Comparison of ENCODE assay signal across 21 cellular contexts in genomic region chr1:11711490-11711889, GRCh38. TPM values are rescaled to one million over a fixed set of nuclear protein-coding genes. Genes with fewer than 3 reads are reported as not detected.
"Had no signal": no experiment of that assay in that cellular context is flagged by ENCODE, and none has a peak within 500 bp of the region (broad histone marks: within the 10 kb centered on the region; RNA-seq: fewer than 3 reads in every experiment).

No MANE protein-coding gene starts in this region.

- H3K9me3 ChIP-seq: esophagus muscularis mucosa, heart right ventricle, left lung, lower lobe of right lung had no signal

- DNase-seq: effector CD4-positive, alpha-beta T cell; foreskin keratinocyte; heart right ventricle; left cardiac atrium had no signal

- H3K4me1 ChIP-seq: foreskin keratinocyte, left lung, lower lobe of right lung had no signal

- ATAC-seq: heart right ventricle, left cardiac atrium, left ventricle myocardium superior had no signal

- H3K4me3 ChIP-seq: coronary artery, dorsolateral prefrontal cortex, esophagus muscularis mucosa, heart right ventricle, left lung, lower lobe of right lung had no signal

- H3K27ac ChIP-seq: coronary artery, dorsolateral prefrontal cortex, esophagus muscularis mucosa, foreskin keratinocyte, heart right ventricle, left lung, lower lobe of right lung had no signal

- FAIRE-seq: colon, frontal cortex, islet of Langerhans had no signal

- H3K36me3 ChIP-seq: esophagus muscularis mucosa, heart right ventricle, left lung, lower lobe of right lung had no signal

- H3K27me3 ChIP-seq: dorsolateral prefrontal cortex had no signal

RNA-seq across cellular contexts. Expression of gene DRAXIN, which starts 20.0 kb away (rescaled TPM):
- total RNA-seq: fibroblast of villous mesenchyme, foreskin keratinocyte had no signal
- polyA plus RNA-seq: foreskin keratinocyte, keratinocyte had no signal

RNA-seq across cellular contexts. Expression of gene C1orf167, which starts 50.5 kb away (rescaled TPM):
- total RNA-seq: dermis blood vessel endothelial cell, endothelial cell of umbilical vein, epithelial cell of proximal tubule, foreskin keratinocyte, frontal cortex, glomerular endothelial cell, kidney epithelial cell, mononuclear cell had no signal
- polyA plus RNA-seq: endothelial cell of umbilical vein, foreskin keratinocyte, keratinocyte had no signal
